In genomic region chr10:122341141-122341810, GRCh38 we compare ENCODE assay signal across 22 cellular contexts. TPM values are rescaled to one million over a fixed set of nuclear protein-coding genes. Genes with fewer than 3 reads are reported as not detected.
DNase-seq lines count a peak whose midpoint lies in the region; ATAC-seq and TF ChIP-seq lines count a peak whose summit lies in the region.
"Had no signal": no experiment of that assay in that cellular context is flagged by ENCODE, and none has a peak within 500 bp of the region (broad histone marks: within the 10 kb centered on the region; RNA-seq: fewer than 3 reads in every experiment).

No MANE protein-coding gene starts in this region.

- H3K4me3 ChIP-seq in Panc1 (ENCODE audit: low read depth in 2 of 2, low read length in 2 of 2) (no peak overlapping the region), esophagus (ENCODE audit: low read depth in 1 of 2, low read length in 2 of 2) (no peak overlapping the region), left lung (no peak overlapping the region), stomach smooth muscle (ENCODE audit: low read length in 2 of 2) (peak overlapping the region in 1 of 2 donors; percentile 24)
- H3K4me3 ChIP-seq: hepatocyte, SJSA1 had no signal

- H3K9ac ChIP-seq in stomach smooth muscle (ENCODE audit: low read length in 2 of 2): peak overlapping the region in 1 of 2 donors; percentile 35

- POLR2A ChIA-PET in Panc1 (lab: Charles Lee): no interaction called here

- H3K9me3 ChIP-seq in Panc1 (ENCODE audit: control insufficient read depth, insufficient read depth, low read depth, low read length) (peaks cover 4% of the 10 kb centered on the region; the same call in 1 of the 2 replicates), esophagus (ENCODE audit: control insufficient read depth in 2 of 2, insufficient read depth in 1 of 2, low read depth in 1 of 2, low read length in 1 of 2) (no peaks in the 10 kb centered on the region), left lung (no peaks in the 10 kb centered on the region), stomach smooth muscle (ENCODE audit: control insufficient read depth in 2 of 2, low read length in 2 of 2) (no peaks in the 10 kb centered on the region)
- H3K9me3 ChIP-seq: SJSA1 had no signal

- no peaks in the 10 kb centered on the region for H3K27me3 ChIP-seq in Panc1 (ENCODE audit: control insufficient read depth, insufficient read depth, low read length)
- H3K27me3 ChIP-seq in esophagus (ENCODE audit: control insufficient read depth in 1 of 2, insufficient read depth in 2 of 2, low read length in 2 of 2): no peaks in the 10 kb centered on the region
- H3K27me3 ChIP-seq in left lung: no peaks in the 10 kb centered on the region
- H3K27me3 ChIP-seq in stomach smooth muscle (ENCODE audit: control insufficient read depth in 1 of 2, insufficient read depth in 2 of 2, low read length in 2 of 2): no peaks in the 10 kb centered on the region
- H3K27me3 ChIP-seq: hepatocyte, SJSA1 had no signal

- H3K27ac ChIP-seq in Panc1 (ENCODE audit: low read length): peak overlapping the region; percentile 13; the same call in 1 of the 2 replicates
- peak overlapping the region; percentile 1 to 74 for H3K27ac ChIP-seq in esophagus (ENCODE audit: low read depth in 2 of 2, low read length in 1 of 2)
- H3K27ac ChIP-seq in left lung: no peak overlapping the region
- peak overlapping the region; percentile 31 for H3K27ac ChIP-seq in stomach smooth muscle (ENCODE audit: low read length)
- H3K27ac ChIP-seq: hepatocyte, SJSA1 had no signal

- H3K4me1 ChIP-seq in Panc1 (ENCODE audit: control insufficient read depth, insufficient read depth, low read length) (peaks cover 24% of the 10 kb centered on the region), esophagus (ENCODE audit: control insufficient read depth in 2 of 2, insufficient read depth in 2 of 2, low read length in 1 of 2) (peaks cover 1 to 11% of the 10 kb centered on the region in 2 donors), left lung (no peaks in the 10 kb centered on the region), stomach smooth muscle (ENCODE audit: control insufficient read depth, insufficient read depth, low read length) (peaks cover 34% of the 10 kb centered on the region)
- H3K4me1 ChIP-seq: SJSA1 had no signal

- intact Hi-C loops in Panc1 (cut with micrococcal nuclease; ENCODE audit: unreplicated experiment) (no loop called here), left lung (cut with DNase I) (loop anchor here in 1 of 2 donors (10.0 kb wide), 2 partner anchors 94 to 224 kb away; partner anchors contain the start of gene DMBT1)

- ATAC-seq in Panc1 (no peak), left lung (peak; percentile 50), HG02610 (IDR thresholded peaks at IDR 0.05; ENCODE audit: unreplicated experiment) (no peak), GM19324 (IDR thresholded peaks at IDR 0.05; ENCODE audit: low FRiP score, unreplicated experiment) (no peak), GM18517 (IDR thresholded peaks at IDR 0.05; ENCODE audit: unreplicated experiment) (no peak)
- ATAC-seq in stimulated activated naive CD8-positive, alpha-beta T cell treated with anti-CD3 and anti-CD28 coated beads, Interleukin-15, amount 100 ng/mL, for 72 hours: no peak
- ATAC-seq: esophagus mucosa, left colon had no signal

- in situ Hi-C loops in Panc1 (cut with HindIII; ENCODE audit: low pct_unique_long_range_greater_than_20kb, low sequenced_read_pairs): no loop called here

- H3K27me3 Mint-ChIP-seq in stimulated activated naive CD8-positive, alpha-beta T cell treated with anti-CD3 and anti-CD28 coated beads, Interleukin-15, amount 100 ng/mL, for 72 hours: no peaks in the 10 kb centered on the region

- H3K36me3 ChIP-seq in Panc1 (ENCODE audit: control insufficient read depth, insufficient read depth, low read length) (no peaks in the 10 kb centered on the region), esophagus (ENCODE audit: control insufficient read depth in 2 of 2, insufficient read depth in 2 of 2, low read length in 1 of 2) (no peaks in the 10 kb centered on the region), left lung (no peaks in the 10 kb centered on the region), stomach smooth muscle (ENCODE audit: control insufficient read depth in 2 of 2, insufficient read depth in 2 of 2, low read length in 2 of 2) (no peaks in the 10 kb centered on the region)
- H3K36me3 ChIP-seq: SJSA1 had no signal

- peaks cover 30% of the 10 kb centered on the region for H3K4me1 Mint-ChIP-seq in stimulated activated naive CD8-positive, alpha-beta T cell treated with anti-CD3 and anti-CD28 coated beads, Interleukin-15, amount 100 ng/mL, for 72 hours

- CTCF ChIA-PET in Panc1 (lab: Charles Lee): no interaction called here

- H3K9me3 Mint-ChIP-seq in stimulated activated naive CD8-positive, alpha-beta T cell treated with anti-CD3 and anti-CD28 coated beads, Interleukin-15, amount 100 ng/mL, for 72 hours: no peaks in the 10 kb centered on the region
- H3K9me3 Mint-ChIP-seq: activated naive CD4-positive, alpha-beta T cell treated with anti-CD3 and anti-CD28 coated beads for 36 hours; dendritic cell treated with granulocyte-macrophage colony-stimulating factor and Interleukin-4, amounts not matched to agents 40 ng/mL and 50 ng/mL, for 4 days; stimulated activated naive CD8-positive, alpha-beta T cell treated with anti-CD3 and anti-CD28 coated beads, Interleukin-15, Interleukin-2, amounts not matched to agents 100 ng/mL and 50 ng/mL, for 24 hours had no signal

- 45 to 51% methylated on average over 11 of the region's 11 CpGs for WGBS in esophagus, 2 donors

- DNase-seq in Panc1 (ENCODE audit: low read depth, low spot score) (no peak), left lung (no peak)
- DNase-seq in stimulated activated naive CD8-positive, alpha-beta T cell treated with anti-CD3 and anti-CD28 coated beads, Interleukin-15, amount 100 ng/mL, for 72 hours: no peak
- DNase-seq: activated naive CD4-positive, alpha-beta T cell treated with anti-CD3 and anti-CD28 coated beads for 36 hours; EL; left colon; NCI-H1436 treated with DMSO at 0.1 percent for 48 hours; NCI-H345; posterior cingulate gyrus; stimulated activated CD4-positive, alpha-beta T cell treated with anti-CD3 and anti-CD28 coated beads, Interleukin-15, amount 100 ng/mL, for 24 hours; T-helper 9 cell had no signal

- H3K4me3 Mint-ChIP-seq in stimulated activated naive CD8-positive, alpha-beta T cell treated with anti-CD3 and anti-CD28 coated beads, Interleukin-15, amount 100 ng/mL, for 72 hours: no peak overlapping the region
- H3K4me3 Mint-ChIP-seq: activated naive CD4-positive, alpha-beta T cell treated with anti-CD3 and anti-CD28 coated beads for 36 hours; brain; dendritic cell treated with granulocyte-macrophage colony-stimulating factor and Interleukin-4, amounts not matched to agents 40 ng/mL and 50 ng/mL, for 4 days; stimulated activated naive CD8-positive, alpha-beta T cell treated with anti-CD3 and anti-CD28 coated beads, Interleukin-15, Interleukin-2, amounts not matched to agents 100 ng/mL and 50 ng/mL, for 24 hours had no signal

- no TSS peak for BruUV-seq in Panc1 (replicated peaks; lab: Mats Ljungman, UMichigan)

- peak overlapping the region in 1 of 2 donors; percentile 44 for H3K27ac Mint-ChIP-seq in stimulated activated naive CD8-positive, alpha-beta T cell treated with anti-CD3 and anti-CD28 coated beads, Interleukin-15, amount 100 ng/mL, for 72 hours
- H3K27ac Mint-ChIP-seq: dendritic cell treated with granulocyte-macrophage colony-stimulating factor and Interleukin-4, amounts not matched to agents 40 ng/mL and 50 ng/mL, for 4 days; stimulated activated naive CD8-positive, alpha-beta T cell treated with anti-CD3 and anti-CD28 coated beads, Interleukin-15, Interleukin-2, amounts not matched to agents 100 ng/mL and 50 ng/mL, for 24 hours had no signal

- TF ChIP-seq CTCF in Panc1 (IDR thresholded peaks at IDR 0.05): no peak
- no peak for TF ChIP-seq CTCF in left lung (IDR thresholded peaks at IDR 0.05)

RNA-seq across cellular contexts. Expression of gene PLEKHA1, which starts 33.2 kb away (rescaled TPM):
- 95.5 TPM for total RNA-seq in Panc1 (2021; ENCODE audit: unreplicated experiment)
- polyA plus RNA-seq in Panc1 (2012; ENCODE audit: insufficient read length): 52.9 TPM
- polyA plus RNA-seq in esophagus: 10 to 100 TPM; 14.8 to 19.8 TPM
- 10 to 100 TPM; 43.1 to 57.9 TPM for total RNA-seq in left lung

Comparison
In these comparisons a context has a peak if more than half of its experiments do, and no peak if none do; other contexts are left out.
1. H3K27ac ChIP-seq: peak in Panc1 (single experiment), esophagus (2 of 2) and stomach smooth muscle (single experiment); none in left lung (0 of 2).